ENCODE assay signal across 8 cellular contexts in genomic region chr1:208156310-208156709, GRCh38.
"Had no signal": no experiment of that assay in that cellular context is flagged by ENCODE, and none has a peak within 500 bp of the region (broad histone marks: within the 10 kb centered on the region; RNA-seq: fewer than 3 reads in every experiment).

No MANE protein-coding gene starts in this region.

- H3K4me3 ChIP-seq: GM12878 had no signal

- ATAC-seq: GM12878 had no signal

- FAIRE-seq: G401.6, GM12878, GM12891, GM12892, GM18507, GM19239 had no signal

- DNase-seq: GDM1, GF-D8 had no signal
